8 cellular contexts compared by ENCODE assay signal in the genomic region with DNA sequence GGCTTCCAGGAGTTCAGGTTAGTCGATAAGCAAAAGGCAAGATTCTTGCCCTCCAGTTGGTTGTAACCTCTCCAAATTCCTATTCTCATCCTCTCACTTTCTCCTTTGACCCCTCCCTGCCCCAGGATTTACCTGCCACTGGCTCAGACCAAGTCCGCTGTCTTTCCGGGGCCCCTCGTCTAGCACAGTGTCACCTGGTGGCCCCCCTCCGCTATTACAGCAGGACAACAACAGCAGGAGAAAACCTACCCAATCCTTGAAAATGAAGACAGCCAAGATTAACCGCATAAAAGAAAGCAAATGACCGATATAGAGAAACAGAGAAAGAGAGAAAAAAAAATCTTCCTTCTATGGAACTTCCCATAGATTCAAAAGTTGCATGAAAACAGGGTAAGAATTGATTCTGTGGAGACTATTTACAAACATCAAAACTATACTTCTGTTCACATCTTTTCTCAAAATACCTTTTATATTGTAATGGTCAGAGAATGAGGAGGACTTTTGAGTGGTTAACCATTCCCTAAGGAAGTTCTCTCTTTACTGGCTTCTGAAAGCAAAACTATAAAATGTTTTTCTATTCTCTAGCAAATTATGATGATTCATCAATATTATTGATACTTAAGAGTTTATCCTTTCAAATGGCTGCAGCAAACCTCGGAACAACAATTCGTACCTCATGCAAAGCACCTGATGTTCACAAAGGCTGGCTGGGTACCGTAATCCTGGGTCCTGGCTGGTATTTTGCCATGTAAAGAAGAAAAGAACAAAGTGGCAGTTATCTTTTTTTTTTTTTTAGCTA. TPM values are rescaled to one million over a fixed set of nuclear protein-coding genes. Genes with fewer than 3 reads are reported as not detected.
DNase-seq lines count a peak whose midpoint lies in the region; ATAC-seq and TF ChIP-seq lines count a peak whose summit lies in the region.
"Had no signal": no experiment of that assay in that cellular context is flagged by ENCODE, and none has a peak within 500 bp of the region (broad histone marks: within the 10 kb centered on the region; RNA-seq: fewer than 3 reads in every experiment).

No MANE protein-coding gene starts in this region.

- H3K4me3 ChIP-seq in mesendoderm (ENCODE audit: low read length) (no peak overlapping the region), gastrocnemius medialis (no peak overlapping the region)

- H3K4ac ChIP-seq in mesendoderm (ENCODE audit: low read depth, low read length), result no peak overlapping the region

- no peak overlapping the region for H3K23ac ChIP-seq in mesendoderm (ENCODE audit: low read length)

- H3K27me3 Mint-ChIP-seq in activated naive CD4-positive, alpha-beta T cell treated with anti-CD3 and anti-CD28 coated beads, Interleukin-2, amount 10 ng/mL, durations not matched to agents 7 days and 5 days, result peaks cover 41% of the 10 kb centered on the region

- H3K4me1 Mint-ChIP-seq in activated naive CD4-positive, alpha-beta T cell treated with anti-CD3 and anti-CD28 coated beads, Interleukin-2, amount 10 ng/mL, durations not matched to agents 7 days and 5 days, result no peaks in the 10 kb centered on the region

- CTCF ChIA-PET in activated naive CD4-positive, alpha-beta T cell treated with anti-CD3 and anti-CD28 coated beads, Interleukin-2, amount 10 ng/mL, durations not matched to agents 7 days and 5 days (lab: Charles Lee), result interaction anchor here (1.9 kb wide), 1 partner anchor 287 kb away, joined by 5 read pairs; no protein-coding TSS in a partner anchor

- H4K5ac ChIP-seq in mesendoderm (ENCODE audit: low read length), result no peak overlapping the region

- H3K9me3 ChIP-seq in gastrocnemius medialis, result no peaks in the 10 kb centered on the region

- H2AK5ac ChIP-seq in mesendoderm (ENCODE audit: low read length), result no peak overlapping the region

- H3K56ac ChIP-seq in mesendoderm (ENCODE audit: low read length), result no peak overlapping the region

- H3K36me3 Mint-ChIP-seq in activated naive CD4-positive, alpha-beta T cell treated with anti-CD3 and anti-CD28 coated beads, Interleukin-2, amount 10 ng/mL, durations not matched to agents 7 days and 5 days, result no peaks in the 10 kb centered on the region

- no peak overlapping the region for H3K4me3 Mint-ChIP-seq in activated naive CD4-positive, alpha-beta T cell treated with anti-CD3 and anti-CD28 coated beads, Interleukin-2, amount 10 ng/mL, durations not matched to agents 7 days and 5 days
- H3K4me3 Mint-ChIP-seq: T-helper 1 cell treated with Interleukin-12 subunit alpha and Interleukin-12 subunit beta and Interleukin-4 antibody, amounts not matched to agents 30 μg/mL and 1 μg/mL, for 36 hours had no signal

- WGBS in mesendoderm (ENCODE audit: extremely low coverage, insufficient coverage, low lambda C conversion rate), result no CpG with 5 or more reads among the region's 10 CpGs

- no peak overlapping the region for H2BK15ac ChIP-seq in mesendoderm (replicated peaks; ENCODE audit: low read depth)

- H3K4me1 ChIP-seq in mesendoderm (ENCODE audit: control insufficient read depth, low read depth, low read length) (no peaks in the 10 kb centered on the region), gastrocnemius medialis (no peaks in the 10 kb centered on the region)

- H4K8ac ChIP-seq in mesendoderm (ENCODE audit: low read depth, low read length), result no peak overlapping the region

- no peaks in the 10 kb centered on the region for H3K27me3 ChIP-seq in mesendoderm (ENCODE audit: insufficient read depth, low read length, poor library complexity)
- H3K27me3 ChIP-seq in gastrocnemius medialis, result peaks cover 0 to 8% (median 6%) of the 10 kb centered on the region in 3 donors

- no peaks in the 10 kb centered on the region for H3K79me2 ChIP-seq in mesendoderm (ENCODE audit: control insufficient read depth, insufficient read depth, low read length)

- H3K4me2 ChIP-seq in mesendoderm (ENCODE audit: low read length), result no peak overlapping the region

- no peak for TF ChIP-seq POLR2A in gastrocnemius medialis (IDR thresholded peaks at IDR 0.05)

- H3K79me1 ChIP-seq in mesendoderm (ENCODE audit: low read length), result no peaks in the 10 kb centered on the region

- H3K27ac ChIP-seq in mesendoderm (ENCODE audit: low read depth, low read length) (no peak overlapping the region), caudate nucleus (ENCODE audit: low read depth, low read length) (no peak overlapping the region), gastrocnemius medialis (no peak overlapping the region)

- peak; percentile 45 for DNase-seq in activated naive CD4-positive, alpha-beta T cell treated with anti-CD3 and anti-CD28 coated beads, Interleukin-2, amount 10 ng/mL, durations not matched to agents 7 days and 5 days
- DNase-seq in mesendoderm (peak; percentile 83), caudate nucleus (lab: John Stamatoyannopoulos, UW) (no peak), gastrocnemius medialis (no peak), RPMI8226 (no peak)

- no peak overlapping the region for H3K27ac Mint-ChIP-seq in activated naive CD4-positive, alpha-beta T cell treated with anti-CD3 and anti-CD28 coated beads, Interleukin-2, amount 10 ng/mL, durations not matched to agents 7 days and 5 days
- H3K27ac Mint-ChIP-seq: T-helper 1 cell treated with Interleukin-12 subunit alpha and Interleukin-12 subunit beta and Interleukin-4 antibody, amounts not matched to agents 30 μg/mL and 1 μg/mL, for 36 hours had no signal

- H3K9me3 Mint-ChIP-seq in activated naive CD4-positive, alpha-beta T cell treated with anti-CD3 and anti-CD28 coated beads, Interleukin-2, amount 10 ng/mL, durations not matched to agents 7 days and 5 days, result no peaks in the 10 kb centered on the region
- H3K9me3 Mint-ChIP-seq: T-helper 1 cell treated with Interleukin-12 subunit alpha and Interleukin-12 subunit beta and Interleukin-4 antibody, amounts not matched to agents 30 μg/mL and 1 μg/mL, for 36 hours had no signal

- ATAC-seq in HG02885 (IDR thresholded peaks at IDR 0.05; ENCODE audit: poor library complexity, unreplicated experiment), result peak; percentile 75
- no peak for ATAC-seq in gastrocnemius medialis

- H2BK120ac ChIP-seq in mesendoderm (ENCODE audit: low read depth, low read length), result no peak overlapping the region

- H3K18ac ChIP-seq in mesendoderm (ENCODE audit: low read length), result no peak overlapping the region

- H3K36me3 ChIP-seq in mesendoderm (ENCODE audit: control insufficient read depth, insufficient read depth, low read length), result no peaks in the 10 kb centered on the region
- no peaks in the 10 kb centered on the region for H3K36me3 ChIP-seq in gastrocnemius medialis

- H3K9ac ChIP-seq in mesendoderm (ENCODE audit: low read length), result no peak overlapping the region

- H2BK5ac ChIP-seq in mesendoderm (ENCODE audit: low read length), result no peak overlapping the region

- in situ Hi-C loops in gastrocnemius medialis (cut with MboI; ENCODE audit: low sequenced_read_pairs in 4 of 4), result loop anchor here in 2 of 4 donors (25.0 kb wide), 2 partner anchors 271 to 329 kb away; no protein-coding TSS in a partner anchor

- TF ChIP-seq CTCF in GM12873 (IDR thresholded peaks at IDR 0.05; ENCODE audit: insufficient read depth, low read depth, low read length, missing control alignments), result peak; percentile 86
- peak in 2 of 5 experiments; percentile 22 to 25 for TF ChIP-seq CTCF in gastrocnemius medialis (IDR thresholded peaks at IDR 0.05 in 4 of 5, conservative IDR thresholded peaks at IDR 0.05 in 1 of 5)

- intact Hi-C loops in gastrocnemius medialis (cut with DNase I; ENCODE audit: low total_unique reads), result no loop called here

RNA-seq across cellular contexts. Expression of gene ST8SIA2, which starts 10.0 kb away (rescaled TPM):
- 4.9 TPM for polyA plus RNA-seq in mesendoderm (2013, experiment 1 of 2)
- 4.6 TPM for polyA plus RNA-seq in mesendoderm (2013, experiment 2 of 2)
- not detected for total RNA-seq in gastrocnemius medialis

Comparison
In these comparisons a context has a peak if more than half of its experiments do, and no peak if none do; other contexts are left out.
1. DNase-seq: peak in activated naive CD4-positive, alpha-beta T cell treated with anti-CD3 and anti-CD28 coated beads, Interleukin-2, amount 10 ng/mL, durations not matched to agents 7 days and 5 days (single experiment) and mesendoderm (single experiment); none in caudate nucleus (0 of 61), gastrocnemius medialis (0 of 2) and RPMI8226 (single experiment).